Comparison of ENCODE assay signal across 6 cellular contexts in genomic region chr18:106054-106851, GRCh38. TPM values are rescaled to one million over a fixed set of nuclear protein-coding genes. Genes with fewer than 3 reads are reported as not detected.
"Had no signal": no experiment of that assay in that cellular context is flagged by ENCODE, and none has a peak within 500 bp of the region (broad histone marks: within the 10 kb centered on the region; RNA-seq: fewer than 3 reads in every experiment).

No MANE protein-coding gene starts in this region.

RNA-seq across cellular contexts. Expression of gene TUBB8B, which starts 56.8 kb away (rescaled TPM):
- total RNA-seq: activated CD8-positive, alpha-beta T cell treated with anti-CD3 and anti-CD28 coated beads, Interleukin-2, amount 10 ng/mL, durations not matched to agents 7 days and 5 days; activated T-helper 1 cell treated with anti-CD3 and anti-CD28 coated beads, Interleukin-12 subunit alpha, Interleukin-12 subunit beta, Interleukin-2, Interleukin-4 antibody, amounts not matched to agents 30 ng/mL and 10 ng/mL and 1 ng/mL, durations not matched to agents 14 hours and 24 hours and 36 hours; ascending aorta; cardiac septum; M059J; Right ventricle myocardium superior had no signal
